In genomic region chrX:49892552-49892951, GRCh38 we compare ENCODE assay signal across 19 cellular contexts.
"Had no signal": no experiment of that assay in that cellular context is flagged by ENCODE, and none has a peak within 500 bp of the region (broad histone marks: within the 10 kb centered on the region; RNA-seq: fewer than 3 reads in every experiment).

No MANE protein-coding gene starts in this region.

- H3K27me3 ChIP-seq: foreskin keratinocyte, transverse colon, vagina had no signal

- H3K36me3 ChIP-seq: prostate gland, transverse colon, vagina had no signal

- ATAC-seq: activated CD4-positive, alpha-beta T cell treated with anti-CD3 and anti-CD28 coated beads for 36 hours; effector memory CD8-positive, alpha-beta T cell; foreskin keratinocyte; left ventricle myocardium superior; right cardiac atrium had no signal

- H3K4me3 ChIP-seq: prostate gland, transverse colon, vagina had no signal

- DNase-seq: activated CD4-positive, alpha-beta memory T cell treated with anti-CD3 and anti-CD28 coated beads for 36 hours; activated CD4-positive, alpha-beta T cell treated with anti-CD3 and anti-CD28 coated beads for 36 hours; activated naive CD4-positive, alpha-beta T cell treated with anti-CD3 and anti-CD28 coated beads, Interleukin-2, amount 10 ng/mL, durations not matched to agents 7 days and 5 days; activated T-cell treated with anti-CD3 and anti-CD28 coated beads, Interleukin-2, amount 50 U/mL, for 24 hours; effector memory CD8-positive, alpha-beta T cell; foreskin keratinocyte; glutamatergic neuron; hypothalamus; left ventricle myocardium superior; right cardiac atrium; small intestine; stimulated activated CD4-positive, alpha-beta T cell treated with anti-CD3 and anti-CD28 coated beads, Interleukin-4, amount 100 ng/mL, for 4 hours; stimulated activated CD8-positive, alpha-beta memory T cell treated with anti-CD3 and anti-CD28 coated beads, Interleukin-4, amount 100 ng/mL, for 48 hours; stimulated activated naive CD4-positive, alpha-beta T cell treated with Interleukin-2 at 50 U/mL for 16 hours; substantia nigra; transverse colon had no signal

- H3K4me1 ChIP-seq: foreskin keratinocyte, prostate gland, transverse colon, vagina had no signal

- H3K27ac ChIP-seq: foreskin keratinocyte, prostate gland, transverse colon, vagina, VCaP had no signal
